1 cellular context compared by ENCODE assay signal in the genomic region with DNA sequence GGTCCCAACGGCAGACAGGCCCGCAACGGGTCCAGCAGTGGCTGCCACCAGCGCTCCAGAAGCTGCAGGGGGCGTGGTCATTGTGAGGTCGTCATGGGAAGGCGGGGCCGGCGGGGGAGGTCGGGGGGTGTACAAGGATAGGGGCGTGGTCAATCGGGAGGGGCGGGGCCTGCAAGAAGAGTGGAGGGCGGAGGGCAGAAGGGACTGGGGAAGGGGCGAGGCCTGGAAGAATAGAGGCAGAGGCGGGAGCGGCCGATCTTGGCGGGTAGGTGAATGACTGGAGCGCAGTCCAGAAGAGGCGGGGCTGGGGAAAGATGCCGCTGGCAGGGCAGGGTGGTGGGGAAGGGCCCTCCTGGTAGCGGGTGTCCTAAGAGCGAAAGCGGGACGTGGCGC.
TF ChIP-seq lines count a peak whose summit lies in the region.

No MANE protein-coding gene starts in this region.

TF ChIP-seq in H1, 55 proteins besides CTCF, POLR2A, EP300 and RAD21:
- TF ChIP-seq CBX5 (IDR thresholded peaks at IDR 0.05; ENCODE audit: low read depth, low read length) = no peak
- no peak; the same call in 1 of the 2 replicates for TF ChIP-seq TBP (IDR thresholded peaks at IDR 0.05; ENCODE audit: low read depth, low read length)
- TF ChIP-seq SP1 (IDR thresholded peaks at IDR 0.05; ENCODE audit: low read depth, low read length) = peak; percentile 63; the same call in 1 of the 2 replicates
- peak; percentile 58; the same call in 1 of the 2 replicates for TF ChIP-seq TAF1 (IDR thresholded peaks at IDR 0.05; ENCODE audit: low read depth, low read length)
- TF ChIP-seq CTBP2 (IDR thresholded peaks at IDR 0.05; ENCODE audit: borderline replicate concordance, insufficient read depth, insufficient read length, low read length) = no peak
- TF ChIP-seq PHF8 (conservative IDR thresholded peaks at IDR 0.05; ENCODE audit: low read depth, low read length) = no peak
- TF ChIP-seq, protein P1, sequence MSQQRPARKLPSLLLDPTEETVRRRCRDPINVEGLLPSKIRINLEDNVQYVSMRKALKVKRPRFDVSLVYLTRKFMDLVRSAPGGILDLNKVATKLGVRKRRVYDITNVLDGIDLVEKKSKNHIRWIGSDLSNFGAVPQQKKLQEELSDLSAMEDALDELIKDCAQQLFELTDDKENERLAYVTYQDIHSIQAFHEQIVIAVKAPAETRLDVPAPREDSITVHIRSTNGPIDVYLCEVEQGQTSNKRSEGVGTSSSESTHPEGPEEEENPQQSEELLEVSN (IDR thresholded peaks at IDR 0.05) = peak; percentile 83; the same call in 1 of the 2 replicates
- 0 out of 2 replicates have a peak, but pooled peaks have one; percentile 24 for TF ChIP-seq RBBP5 (IDR thresholded peaks at IDR 0.05; ENCODE audit: borderline replicate concordance, low read depth, low read length)
- peak; percentile 73 for TF ChIP-seq CREB1 (IDR thresholded peaks at IDR 0.05)
- TF ChIP-seq, protein P2, sequence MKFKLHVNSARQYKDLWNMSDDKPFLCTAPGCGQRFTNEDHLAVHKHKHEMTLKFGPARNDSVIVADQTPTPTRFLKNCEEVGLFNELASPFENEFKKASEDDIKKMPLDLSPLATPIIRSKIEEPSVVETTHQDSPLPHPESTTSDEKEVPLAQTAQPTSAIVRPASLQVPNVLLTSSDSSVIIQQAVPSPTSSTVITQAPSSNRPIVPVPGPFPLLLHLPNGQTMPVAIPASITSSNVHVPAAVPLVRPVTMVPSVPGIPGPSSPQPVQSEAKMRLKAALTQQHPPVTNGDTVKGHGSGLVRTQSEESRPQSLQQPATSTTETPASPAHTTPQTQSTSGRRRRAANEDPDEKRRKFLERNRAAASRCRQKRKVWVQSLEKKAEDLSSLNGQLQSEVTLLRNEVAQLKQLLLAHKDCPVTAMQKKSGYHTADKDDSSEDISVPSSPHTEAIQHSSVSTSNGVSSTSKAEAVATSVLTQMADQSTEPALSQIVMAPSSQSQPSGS (IDR thresholded peaks at IDR 0.05; ENCODE audit: low read length) = no peak
- no peak for TF ChIP-seq SP2 (IDR thresholded peaks at IDR 0.05; ENCODE audit: low read length)
- TF ChIP-seq GABPA (IDR thresholded peaks at IDR 0.05; ENCODE audit: borderline replicate concordance, insufficient read depth, low read length) = no peak
- no peak for TF ChIP-seq ASH2L (IDR thresholded peaks at IDR 0.05; ENCODE audit: low read length)
